In the genomic region with DNA sequence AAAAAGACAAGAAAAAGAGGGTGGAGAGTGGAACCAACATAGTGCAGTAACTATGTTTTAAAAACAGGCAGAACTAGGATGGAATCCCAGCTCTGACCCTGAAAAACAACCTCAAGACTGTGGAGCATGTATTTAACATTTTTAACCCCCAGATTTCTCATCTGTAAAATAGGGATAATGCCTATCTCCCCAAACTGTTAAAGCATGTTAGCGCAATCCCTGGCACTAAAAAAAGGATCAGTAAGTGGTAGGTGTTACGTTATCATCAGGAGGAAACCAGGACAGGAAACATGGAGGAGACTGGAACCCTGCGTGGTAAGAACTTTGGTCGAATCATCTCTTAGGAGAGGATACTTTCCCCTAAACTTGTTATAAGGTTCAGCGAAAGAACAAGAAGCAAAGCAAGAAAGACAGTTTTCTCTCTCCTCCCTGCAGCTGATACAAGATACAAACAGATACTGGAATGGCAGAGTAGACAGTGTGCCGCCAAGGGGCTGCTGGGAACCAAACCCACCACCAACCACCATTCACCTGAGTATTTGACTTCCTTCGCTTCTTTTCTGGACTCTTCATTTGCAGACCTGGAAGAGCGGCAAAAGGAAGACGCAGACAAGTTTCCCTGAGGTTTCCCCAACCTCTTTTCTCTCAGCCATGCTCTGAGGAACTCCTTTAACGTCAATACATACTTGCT, we compare ENCODE assay signal across 8 cellular contexts. TPM values are rescaled to one million over a fixed set of nuclear protein-coding genes. Genes with fewer than 3 reads are reported as not detected.
DNase-seq lines count a peak whose midpoint lies in the region; ATAC-seq and TF ChIP-seq lines count a peak whose summit lies in the region.

No MANE protein-coding gene starts in this region.

- peak overlapping the region; percentile 95 for H3K27ac ChIP-seq in CD4-positive, alpha-beta T cell (ENCODE audit: low read depth, low read length)
- H3K27ac ChIP-seq in OCI-LY1 (ENCODE audit: low read depth, low read length, poor library complexity, severe bottlenecking), result peak overlapping the region; percentile 81
- peak overlapping the region; percentile 96 for H3K27ac ChIP-seq in effector memory CD4-positive, alpha-beta T cell (ENCODE audit: insufficient read depth, low read length, poor library complexity, severe bottlenecking)
- H3K27ac ChIP-seq in neural progenitor cell, result no peak overlapping the region

- H3K9ac ChIP-seq in OCI-LY1 (ENCODE audit: low read length), result peak overlapping the region; percentile 99
- peak overlapping the region; percentile 86 for H3K9ac ChIP-seq in neural progenitor cell

- peak overlapping the region; percentile 98 for H3K27ac Mint-ChIP-seq in CD4-positive, alpha-beta T cell
- peak overlapping the region; percentile 94 for H3K27ac Mint-ChIP-seq in neural progenitor cell

- POLR2A ChIA-PET in CD4-positive, alpha-beta T cell (lab: Charles Lee), result interaction anchor here (0.6 to 3.2 kb wide), 16 partner anchors 8 to 401 kb away, joined by 3 to 28 read pairs (median 6); a partner anchor contains a TSS

- H3K4me3 Mint-ChIP-seq in CD4-positive, alpha-beta T cell, result peak overlapping the region; percentile 99
- peak overlapping the region; percentile 99 for H3K4me3 Mint-ChIP-seq in neural progenitor cell

- H3K9me3 ChIP-seq in CD4-positive, alpha-beta T cell (ENCODE audit: control insufficient read depth, low read length), result no peaks in the 10 kb centered on the region
- no peaks in the 10 kb centered on the region for H3K9me3 ChIP-seq in OCI-LY1 (ENCODE audit: low read length)
- no peaks in the 10 kb centered on the region for H3K9me3 ChIP-seq in effector memory CD4-positive, alpha-beta T cell (ENCODE audit: control insufficient read depth, low read length)
- no peaks in the 10 kb centered on the region for H3K9me3 ChIP-seq in neural progenitor cell (ENCODE audit: low read depth)

- H3F3A ChIP-seq in OCI-LY1 (ENCODE audit: insufficient read depth, low read length) (no peaks in the 10 kb centered on the region), neural progenitor cell (ENCODE audit: low read depth) (peaks cover 58% of the 10 kb centered on the region)

- H3K4me1 Mint-ChIP-seq in CD4-positive, alpha-beta T cell (ENCODE audit: low read depth), result peaks cover 28% of the 10 kb centered on the region
- peaks cover 56% of the 10 kb centered on the region for H3K4me1 Mint-ChIP-seq in neural progenitor cell

- CTCF ChIA-PET in CD4-positive, alpha-beta T cell (lab: Charles Lee), result interaction anchor here (0.7 to 5.6 kb wide), 16 partner anchors 9 to 169 kb away, joined by 3 to 47 read pairs (median 5); a partner anchor contains a TSS

- H2AFZ ChIP-seq in OCI-LY1 (ENCODE audit: low read length) (no peak overlapping the region), neural progenitor cell (replicated peaks) (no peak overlapping the region)

- H3K79me2 ChIP-seq in OCI-LY1 (ENCODE audit: insufficient read depth, low read length) (peaks cover 5% of the 10 kb centered on the region; the same call in 1 of the 2 replicates), neural progenitor cell (ENCODE audit: low read depth) (peaks cover 46% of the 10 kb centered on the region)

- ATAC-seq in CD4-positive, alpha-beta T cell (ENCODE audit: poor library complexity), result peak; percentile 1
- ATAC-seq in HG03097 (IDR thresholded peaks at IDR 0.05; ENCODE audit: low FRiP score, unreplicated experiment) (no peak), HG02973 (IDR thresholded peaks at IDR 0.05; ENCODE audit: unreplicated experiment) (no peak)

- no peaks in the 10 kb centered on the region for H3K9me3 Mint-ChIP-seq in CD4-positive, alpha-beta T cell
- H3K9me3 Mint-ChIP-seq in neural progenitor cell, result no peaks in the 10 kb centered on the region

- H3K27me3 ChIP-seq in CD4-positive, alpha-beta T cell (ENCODE audit: control insufficient read depth, insufficient read depth, low read length), result no peaks in the 10 kb centered on the region
- H3K27me3 ChIP-seq in OCI-LY1 (ENCODE audit: insufficient read depth, low read length) (no peaks in the 10 kb centered on the region), neural progenitor cell (no peaks in the 10 kb centered on the region)
- H3K27me3 ChIP-seq in effector memory CD4-positive, alpha-beta T cell (replicated peaks; ENCODE audit: control insufficient read depth, insufficient read depth, low read length, poor library complexity, severe bottlenecking), result no peaks in the 10 kb centered on the region

- H3K36me3 ChIP-seq in OCI-LY1 (ENCODE audit: insufficient read depth, low read length) (peaks cover 34% of the 10 kb centered on the region), neural progenitor cell (no peaks in the 10 kb centered on the region)
- peaks cover 41% of the 10 kb centered on the region for H3K36me3 ChIP-seq in effector memory CD4-positive, alpha-beta T cell (ENCODE audit: control insufficient read depth, insufficient read depth, low read length)

- H3K27me3 Mint-ChIP-seq in CD4-positive, alpha-beta T cell, result no peaks in the 10 kb centered on the region
- H3K27me3 Mint-ChIP-seq in neural progenitor cell (ENCODE audit: insufficient read depth, low read depth), result peaks cover 15% of the 10 kb centered on the region

- H3K4me1 ChIP-seq in OCI-LY1 (ENCODE audit: insufficient read depth, low read length, severe bottlenecking) (peaks cover 42% of the 10 kb centered on the region), neural progenitor cell (peaks cover 38% of the 10 kb centered on the region)
- peaks cover 27% of the 10 kb centered on the region for H3K4me1 ChIP-seq in effector memory CD4-positive, alpha-beta T cell (ENCODE audit: control insufficient read depth, insufficient read depth, low read length, poor library complexity, severe bottlenecking)

- no peaks in the 10 kb centered on the region for H4K20me1 ChIP-seq in OCI-LY1 (ENCODE audit: insufficient read depth, low read length)
- H4K20me1 ChIP-seq in neural progenitor cell (ENCODE audit: low read depth), result peaks cover 10% of the 10 kb centered on the region

- H3K4me3 ChIP-seq in OCI-LY1 (ENCODE audit: low read depth, low read length, poor library complexity, severe bottlenecking) (peak overlapping the region; percentile 75), neural progenitor cell (peak overlapping the region; percentile 86)
- H3K4me3 ChIP-seq in effector memory CD4-positive, alpha-beta T cell (ENCODE audit: insufficient read depth, low read depth, low read length, poor library complexity, severe bottlenecking), result peak overlapping the region; percentile 80

- TF ChIP-seq CTCF in CD4-positive, alpha-beta T cell (IDR thresholded peaks at IDR 0.05), result no peak
- no peak for TF ChIP-seq CTCF in OCI-LY1 (IDR thresholded peaks at IDR 0.05; ENCODE audit: low read length)
- no peak for TF ChIP-seq CTCF in neural progenitor cell (IDR thresholded peaks at IDR 0.05)

- intact Hi-C loops in CD4-positive, alpha-beta T cell (cut with DNase I, micrococcal nuclease), result loop anchor here in 1 of 2 experiments (1.0 to 5.0 kb wide), 2 partner anchors 23 to 102 kb away; a partner anchor contains a TSS

- no peak for DNase-seq in CD4-positive, alpha-beta T cell
- no peak for DNase-seq in effector memory CD4-positive, alpha-beta T cell
- DNase-seq in neural progenitor cell (ENCODE audit: low spot score) (no peak), CD1c-positive myeloid dendritic cell (ENCODE audit: extremely low spot score) (no peak), cortex of kidney (lab: John Stamatoyannopoulos, UW) (no peak)

- H3K4me2 ChIP-seq in OCI-LY1 (ENCODE audit: low read length) (peak overlapping the region; percentile 71), neural progenitor cell (peak overlapping the region; percentile 96)

- H3K36me3 Mint-ChIP-seq in CD4-positive, alpha-beta T cell (ENCODE audit: low read depth), result peaks cover 53% of the 10 kb centered on the region
- H3K36me3 Mint-ChIP-seq in neural progenitor cell, result peaks cover 13% of the 10 kb centered on the region

- H3K9me2 ChIP-seq in OCI-LY1 (ENCODE audit: low read depth, low read length), result no peaks in the 10 kb centered on the region

RNA-seq across cellular contexts. Expression of a gene that starts 1.0 kb away (rescaled TPM):
- total RNA-seq in CD4-positive, alpha-beta T cell, result 10 to 100 TPM; 30.3 to 32.8 TPM
- total RNA-seq in neural progenitor cell (ENCODE audit: low replicate concordance), result 32.1 and 48.1 TPM in 2 replicates

RNA-seq across cellular contexts. Expression of a gene that starts 4.7 kb away (rescaled TPM):
- 100 to 1,000 TPM; 434 to 440 TPM for total RNA-seq in CD4-positive, alpha-beta T cell
- 21.4 and 64.0 TPM in 2 replicates for total RNA-seq in neural progenitor cell (ENCODE audit: low replicate concordance)

RNA-seq across cellular contexts. Expression of a gene that starts 10.0 kb away (rescaled TPM):
- total RNA-seq in CD4-positive, alpha-beta T cell, result 10 to 100 TPM; 59.9 to 60.0 TPM
- total RNA-seq in neural progenitor cell (ENCODE audit: low replicate concordance), result 69.0 and 86.5 TPM in 2 replicates

RNA-seq across cellular contexts. Expression of a gene that starts 13.9 kb away (rescaled TPM):
- 1 to 10 TPM; 1.4 to 3.9 TPM for total RNA-seq in CD4-positive, alpha-beta T cell
- total RNA-seq in neural progenitor cell (ENCODE audit: low replicate concordance), result 210 and 297 TPM in 2 replicates

RNA-seq across cellular contexts. Expression of a gene that starts 22.6 kb away (rescaled TPM):
- 10 to 100 TPM; 16.7 to 19.4 TPM for total RNA-seq in CD4-positive, alpha-beta T cell
- 19.3 and 47.4 TPM in 2 replicates for total RNA-seq in neural progenitor cell (ENCODE audit: low replicate concordance)
